Comparison of ENCODE assay signal across 9 cellular contexts in genomic region chr5:55175781-55176175, GRCh38. TPM values are rescaled to one million over a fixed set of nuclear protein-coding genes. Genes with fewer than 3 reads are reported as not detected.
DNase-seq lines count a peak whose midpoint lies in the region; ATAC-seq, FAIRE-seq and TF ChIP-seq lines count a peak whose summit lies in the region.
"Had no signal": no experiment of that assay in that cellular context is flagged by ENCODE, and none has a peak within 500 bp of the region (broad histone marks: within the 10 kb centered on the region; RNA-seq: fewer than 3 reads in every experiment).

No MANE protein-coding gene starts in this region.

- no peaks in the 10 kb centered on the region for H3K9me3 ChIP-seq in HepG2 (ENCODE audit: low read length)
- no peaks in the 10 kb centered on the region for H3K9me3 ChIP-seq in right lobe of liver

- peak overlapping the region; percentile 64 for H3K4me2 ChIP-seq in HepG2 (ENCODE audit: low read depth, low read length)
- H3K4me2 ChIP-seq in mesendoderm (ENCODE audit: low read length), result peak overlapping the region; percentile 51

- FAIRE-seq in HepG2 (lab: Jason Lieb, UNC), result no peak

- no peak overlapping the region for H3K23ac ChIP-seq in mesendoderm (ENCODE audit: low read length)

- H3K9ac ChIP-seq in HepG2 (ENCODE audit: insufficient read depth, low read depth, low read length) (no peak overlapping the region), mesendoderm (ENCODE audit: low read length) (peak overlapping the region; percentile 35)

- no peak overlapping the region for H2BK5ac ChIP-seq in mesendoderm (ENCODE audit: low read length)

- in situ Hi-C loops in HepG2 (cut with HindIII; ENCODE audit: extremely low pct_ligation_motif_present, low pct_unique_long_range_greater_than_20kb), result no loop called here
- in situ Hi-C loops in astrocyte of the spinal cord (cut with HindIII; ENCODE audit: low sequenced_read_pairs), result no loop called here

- H3K27ac ChIP-seq in HepG2 (ENCODE audit: extremely low read length, insufficient read depth, low read length) (no peak overlapping the region), right lobe of liver (no peak overlapping the region), mesendoderm (ENCODE audit: low read depth, low read length) (no peak overlapping the region)

- intact Hi-C loops in HepG2 (cut with micrococcal nuclease; ENCODE audit: unreplicated experiment), result loop anchor here (10.0 kb wide), 2 partner anchors 229 to 759 kb away; no protein-coding TSS in a partner anchor
- intact Hi-C loops in right lobe of liver (cut with DNase I), result no loop called here

- no peak for TF ChIP-seq RAD21 in HepG2 (CRISPR knock-in tag; IDR thresholded peaks at IDR 0.05)

- H3K4me1 ChIP-seq in HepG2 (ENCODE audit: insufficient read depth, low read length) (peaks cover 39% of the 10 kb centered on the region), right lobe of liver (peaks cover 0 to 28% (median 11%) of the 10 kb centered on the region in 4 donors), mesendoderm (ENCODE audit: control insufficient read depth, low read depth, low read length) (peaks cover 3% of the 10 kb centered on the region)

- H3K4ac ChIP-seq in mesendoderm (ENCODE audit: low read depth, low read length), result no peak overlapping the region

- 22% methylated on average over 7 of the region's 7 CpGs for WGBS in HepG2 (ENCODE audit: low lambda C conversion rate)
- WGBS in right lobe of liver (ENCODE audit: insufficient coverage, low coverage, low lambda C conversion rate, missing lambda C conversion rate), result 18% methylated on average over 7 of the region's 7 CpGs
- no CpG with 5 or more reads among the region's 7 CpGs for WGBS in mesendoderm (ENCODE audit: extremely low coverage, insufficient coverage, low lambda C conversion rate)

- no peak overlapping the region for H3K56ac ChIP-seq in mesendoderm (ENCODE audit: low read length)

- TF ChIP-seq CTCF in HepG2 (CRISPR knock-in tag; IDR thresholded peaks at IDR 0.05) (no peak), right lobe of liver (IDR thresholded peaks at IDR 0.05) (no peak), astrocyte of the spinal cord (IDR thresholded peaks at IDR 0.05; ENCODE audit: low read depth, low read length) (no peak)

- H3K18ac ChIP-seq in mesendoderm (ENCODE audit: low read length), result no peak overlapping the region

- DNase-seq in HepG2 (ENCODE audit: low spot score), result no peak
- DNase-seq in right lobe of liver, result no peak
- DNase-seq in astrocyte of the spinal cord (ENCODE audit: low read depth, low spot score), result no peak
- peak; percentile 19 for DNase-seq in mesendoderm
- DNase-seq in erythroblast (lab: John Stamatoyannopoulos, UW), result no peak
- DNase-seq in NCI-H1092 (lab: John Stamatoyannopoulos, UW), result no peak
- DNase-seq: NCI-H2107 had no signal

- H4K8ac ChIP-seq in mesendoderm (ENCODE audit: low read depth, low read length), result no peak overlapping the region

- peak overlapping the region in 2 of 3 experiments; percentile 44 to 58; a peak in 3 of 6 replicates for H3K4me3 ChIP-seq in HepG2 (replicated peaks in 1 of 3; ENCODE audit: insufficient read depth in 1 of 3, low read depth in 2 of 3, low read length in 3 of 3)
- H3K4me3 ChIP-seq in right lobe of liver, result peak overlapping the region in 1 of 3 donors; percentile 11
- H3K4me3 ChIP-seq in astrocyte of the spinal cord (ENCODE audit: low read depth, low read length), result peak overlapping the region; percentile 6
- H3K4me3 ChIP-seq in mesendoderm (ENCODE audit: low read length), result no peak overlapping the region

- TF ChIP-seq POLR2A in HepG2 (IDR thresholded peaks at IDR 0.05; ENCODE audit: insufficient read depth in 1 of 2, low read depth in 2 of 2, low read length in 2 of 2) (no peak), right lobe of liver (IDR thresholded peaks at IDR 0.05) (no peak), erythroblast (IDR thresholded peaks at IDR 0.05; ENCODE audit: low read length) (no peak)

- no peak for ATAC-seq in HepG2
- ATAC-seq in right lobe of liver, result no peak
- ATAC-seq in HG03196 (IDR thresholded peaks at IDR 0.05; ENCODE audit: unreplicated experiment), result no peak
- ATAC-seq in HG03469 (IDR thresholded peaks at IDR 0.05; ENCODE audit: unreplicated experiment), result no peak

- TF ChIP-seq EP300 in HepG2 (IDR thresholded peaks at IDR 0.05; ENCODE audit: low read depth in 2 of 2, low read length in 2 of 2) (no peak), HepG2 (CRISPR knock-in tag; IDR thresholded peaks at IDR 0.05; ENCODE audit: borderline replicate concordance) (no peak)

- POLR2A ChIA-PET in HepG2 (lab: Yijun Ruan, JAX), result no interaction called here

- H3K36me3 ChIP-seq in HepG2 (replicated peaks in 1 of 2; ENCODE audit: control insufficient read depth in 1 of 2, insufficient read depth in 2 of 2, low read length in 2 of 2) (no peaks in the 10 kb centered on the region), right lobe of liver (no peaks in the 10 kb centered on the region), mesendoderm (ENCODE audit: control insufficient read depth, insufficient read depth, low read length) (no peaks in the 10 kb centered on the region)

- no peak overlapping the region for H2BK120ac ChIP-seq in mesendoderm (ENCODE audit: low read depth, low read length)

- CTCF ChIA-PET in HepG2 (lab: Yijun Ruan, JAX; ENCODE audit: low intra/inter-chr PET ratio, low total read pairs), result no interaction called here

- H4K20me1 ChIP-seq in HepG2 (ENCODE audit: insufficient read depth, low read length), result no peaks in the 10 kb centered on the region; the same call in 1 of the 2 replicates

- no peaks in the 10 kb centered on the region for H3K79me2 ChIP-seq in HepG2 (ENCODE audit: insufficient read depth, low read length)
- no peaks in the 10 kb centered on the region for H3K79me2 ChIP-seq in mesendoderm (ENCODE audit: control insufficient read depth, insufficient read depth, low read length)

- H2AK5ac ChIP-seq in mesendoderm (ENCODE audit: low read length), result no peak overlapping the region

- H4K5ac ChIP-seq in mesendoderm (ENCODE audit: low read length), result no peak overlapping the region

- no peak overlapping the region for H2AFZ ChIP-seq in HepG2 (ENCODE audit: low read length)

- BruUV-seq in HepG2 (replicated peaks; lab: Mats Ljungman, UMichigan), result no TSS peak

- no peaks in the 10 kb centered on the region for H3K79me1 ChIP-seq in mesendoderm (ENCODE audit: low read length)

- H3K27me3 ChIP-seq in HepG2 (ENCODE audit: control insufficient read depth in 1 of 2, insufficient read depth in 2 of 2, low read length in 2 of 2), result peaks cover 2 to 43% of the 10 kb centered on the region in 2 experiments; a peak in 3 of 5 replicates
- peaks cover 4 to 24% of the 10 kb centered on the region in 2 donors for H3K27me3 ChIP-seq in right lobe of liver
- H3K27me3 ChIP-seq in mesendoderm (ENCODE audit: insufficient read depth, low read length, poor library complexity), result peaks cover 30% of the 10 kb centered on the region

- H2BK15ac ChIP-seq in mesendoderm (replicated peaks; ENCODE audit: low read depth), result no peak overlapping the region

RNA-seq across cellular contexts. Expression of gene CDC20B, which starts 2.8 kb away (rescaled TPM):
- total RNA-seq in HepG2 (2016; rRNA removed; fragmentation: Illumina TruSeq; extraction: Trizol) (not detected in 2 replicates), right lobe of liver (not detected)
- not detected in 2 replicates for total RNA-seq in HepG2 (2016; cell fraction: cytosol; rRNA removed; fragmentation: Illumina TruSeq; extraction: Trizol; ENCODE audit: low read depth)
- not detected in 2 replicates for total RNA-seq in HepG2 (2016; cell fraction: insoluble cytoplasmic fraction; rRNA removed; fragmentation: Illumina TruSeq; extraction: Trizol)
- not detected in 2 replicates for total RNA-seq in HepG2 (2016; cell fraction: membrane; rRNA removed; fragmentation: Illumina TruSeq; extraction: Trizol)
- not detected in 2 replicates for total RNA-seq in HepG2 (2016; cell fraction: nucleus; rRNA removed; fragmentation: Illumina TruSeq; extraction: Trizol)
- polyA plus RNA-seq in HepG2 (2011; rRNA removed), result not detected in 2 replicates
- polyA plus RNA-seq in HepG2 (2011; cell fraction: cytosol; rRNA removed), result not detected in 2 replicates
- polyA plus RNA-seq in HepG2 (2011; cell fraction: nucleus; rRNA removed), result not detected in 2 replicates
- not detected in 2 replicates for polyA plus RNA-seq in HepG2 (2012)
- not detected in 2 replicates for polyA plus RNA-seq in HepG2 (2016; cell fraction: cytosol; fragmentation: Illumina TruSeq; extraction: Trizol; ENCODE audit: low read depth)
- not detected in 2 replicates for polyA plus RNA-seq in HepG2 (2016; cell fraction: insoluble cytoplasmic fraction; fragmentation: Illumina TruSeq; extraction: Trizol; ENCODE audit: low read depth)
- polyA plus RNA-seq in HepG2 (2016; cell fraction: membrane; fragmentation: Illumina TruSeq; extraction: Trizol; ENCODE audit: low read depth), result not detected in 2 replicates
- not detected in 2 replicates for polyA plus RNA-seq in HepG2 (2016; cell fraction: nucleus; fragmentation: Illumina TruSeq; extraction: Trizol; ENCODE audit: insufficient read depth, low read depth)
- not detected in 2 replicates for polyA minus RNA-seq in HepG2 (2011; rRNA and poly(A)+ RNA removed; ENCODE audit: low replicate concordance)
- polyA minus RNA-seq in HepG2 (2011; cell fraction: cytosol; rRNA and poly(A)+ RNA removed), result not detected in 2 replicates
- not detected in 2 replicates for polyA minus RNA-seq in HepG2 (2011; cell fraction: nucleus; rRNA and poly(A)+ RNA removed)
- polyA plus RNA-seq in mesendoderm (2013, experiment 1 of 2), result 0.08 TPM
- 0.07 TPM for polyA plus RNA-seq in mesendoderm (2013, experiment 2 of 2)

RNA-seq across cellular contexts. Expression of gene GPX8, which starts 15.8 kb away (rescaled TPM):
- 0.32 and 0.33 TPM in 2 replicates for total RNA-seq in HepG2 (2016; rRNA removed; fragmentation: Illumina TruSeq; extraction: Trizol)
- total RNA-seq in HepG2 (2016; cell fraction: cytosol; rRNA removed; fragmentation: Illumina TruSeq; extraction: Trizol; ENCODE audit: low read depth), result 0.09 TPM in 1 of 2 replicates, not detected in the other
- total RNA-seq in HepG2 (2016; cell fraction: insoluble cytoplasmic fraction; rRNA removed; fragmentation: Illumina TruSeq; extraction: Trizol), result 0.30 and 0.41 TPM in 2 replicates
- 0.28 and 0.69 TPM in 2 replicates for total RNA-seq in HepG2 (2016; cell fraction: membrane; rRNA removed; fragmentation: Illumina TruSeq; extraction: Trizol)
- 0.56 TPM in 1 of 2 replicates, not detected in the other for total RNA-seq in HepG2 (2016; cell fraction: nucleus; rRNA removed; fragmentation: Illumina TruSeq; extraction: Trizol)
- 0.55 and 0.94 TPM in 2 replicates for polyA plus RNA-seq in HepG2 (2011; rRNA removed)
- polyA plus RNA-seq in HepG2 (2011; cell fraction: cytosol; rRNA removed), result 0.21 and 0.35 TPM in 2 replicates
- 0.05 and 0.26 TPM in 2 replicates for polyA plus RNA-seq in HepG2 (2011; cell fraction: nucleus; rRNA removed)
- polyA plus RNA-seq in HepG2 (2012), result 0.59 and 1.5 TPM in 2 replicates
- 0.14 TPM in 1 of 2 replicates, not detected in the other for polyA plus RNA-seq in HepG2 (2016; cell fraction: cytosol; fragmentation: Illumina TruSeq; extraction: Trizol; ENCODE audit: low read depth)
- 0.34 and 0.61 TPM in 2 replicates for polyA plus RNA-seq in HepG2 (2016; cell fraction: insoluble cytoplasmic fraction; fragmentation: Illumina TruSeq; extraction: Trizol; ENCODE audit: low read depth)
- 0.31 TPM in 1 of 2 replicates, not detected in the other for polyA plus RNA-seq in HepG2 (2016; cell fraction: membrane; fragmentation: Illumina TruSeq; extraction: Trizol; ENCODE audit: low read depth)
- 0.79 and 0.97 TPM in 2 replicates for polyA plus RNA-seq in HepG2 (2016; cell fraction: nucleus; fragmentation: Illumina TruSeq; extraction: Trizol; ENCODE audit: insufficient read depth, low read depth)
- 0.42 and 10.6 TPM in 2 replicates for polyA minus RNA-seq in HepG2 (2011; rRNA and poly(A)+ RNA removed; ENCODE audit: low replicate concordance)
- polyA minus RNA-seq in HepG2 (2011; cell fraction: cytosol; rRNA and poly(A)+ RNA removed), result 0.18 and 0.20 TPM in 2 replicates
- polyA minus RNA-seq in HepG2 (2011; cell fraction: nucleus; rRNA and poly(A)+ RNA removed), result 0.64 and 0.75 TPM in 2 replicates
- 1 to 10 TPM in 5 of 6 experiments, under 1 TPM in 1; 0.24 to 3.2 (median 1.4) TPM for total RNA-seq in right lobe of liver
- 76.3 TPM for polyA plus RNA-seq in mesendoderm (2013, experiment 1 of 2)
- polyA plus RNA-seq in mesendoderm (2013, experiment 2 of 2), result 75.8 TPM

RNA-seq across cellular contexts. Expression of gene MCIDAS, which starts 51.3 kb away (rescaled TPM):
- not detected in 2 replicates for total RNA-seq in HepG2 (2016; rRNA removed; fragmentation: Illumina TruSeq; extraction: Trizol)
- total RNA-seq in HepG2 (2016; cell fraction: cytosol; rRNA removed; fragmentation: Illumina TruSeq; extraction: Trizol; ENCODE audit: low read depth), result not detected in 2 replicates
- not detected in 2 replicates for total RNA-seq in HepG2 (2016; cell fraction: insoluble cytoplasmic fraction; rRNA removed; fragmentation: Illumina TruSeq; extraction: Trizol)
- total RNA-seq in HepG2 (2016; cell fraction: membrane; rRNA removed; fragmentation: Illumina TruSeq; extraction: Trizol), result not detected in 2 replicates
- not detected in 2 replicates for total RNA-seq in HepG2 (2016; cell fraction: nucleus; rRNA removed; fragmentation: Illumina TruSeq; extraction: Trizol)
- polyA plus RNA-seq in HepG2 (2011; rRNA removed), result 0.04 TPM in 1 of 2 replicates, not detected in the other
- polyA plus RNA-seq in HepG2 (2011; cell fraction: cytosol; rRNA removed), result not detected in 2 replicates
- not detected in 2 replicates for polyA plus RNA-seq in HepG2 (2011; cell fraction: nucleus; rRNA removed)
- polyA plus RNA-seq in HepG2 (2012), result not detected in 2 replicates
- polyA plus RNA-seq in HepG2 (2016; cell fraction: cytosol; fragmentation: Illumina TruSeq; extraction: Trizol; ENCODE audit: low read depth), result not detected in 2 replicates
- not detected in 2 replicates for polyA plus RNA-seq in HepG2 (2016; cell fraction: insoluble cytoplasmic fraction; fragmentation: Illumina TruSeq; extraction: Trizol; ENCODE audit: low read depth)
- not detected in 2 replicates for polyA plus RNA-seq in HepG2 (2016; cell fraction: membrane; fragmentation: Illumina TruSeq; extraction: Trizol; ENCODE audit: low read depth)
- polyA plus RNA-seq in HepG2 (2016; cell fraction: nucleus; fragmentation: Illumina TruSeq; extraction: Trizol; ENCODE audit: insufficient read depth, low read depth), result not detected in 2 replicates
- polyA minus RNA-seq in HepG2 (2011; rRNA and poly(A)+ RNA removed; ENCODE audit: low replicate concordance), result 7.2 TPM in 1 of 2 replicates, not detected in the other
- polyA minus RNA-seq in HepG2 (2011; cell fraction: cytosol; rRNA and poly(A)+ RNA removed), result not detected in 2 replicates
- polyA minus RNA-seq in HepG2 (2011; cell fraction: nucleus; rRNA and poly(A)+ RNA removed), result not detected in 2 replicates
- not detected for total RNA-seq in right lobe of liver
- 0.07 TPM for polyA plus RNA-seq in mesendoderm (2013, experiment 1 of 2)
- 0.03 TPM for polyA plus RNA-seq in mesendoderm (2013, experiment 2 of 2)

RNA-seq across cellular contexts. Expression of gene CCNO, which starts 57.6 kb away (rescaled TPM):
- 0.07 TPM in 1 of 2 replicates, not detected in the other for total RNA-seq in HepG2 (2016; rRNA removed; fragmentation: Illumina TruSeq; extraction: Trizol)
- total RNA-seq in HepG2 (2016; cell fraction: cytosol; rRNA removed; fragmentation: Illumina TruSeq; extraction: Trizol; ENCODE audit: low read depth), result not detected in 2 replicates
- not detected in 2 replicates for total RNA-seq in HepG2 (2016; cell fraction: insoluble cytoplasmic fraction; rRNA removed; fragmentation: Illumina TruSeq; extraction: Trizol)
- not detected in 2 replicates for total RNA-seq in HepG2 (2016; cell fraction: membrane; rRNA removed; fragmentation: Illumina TruSeq; extraction: Trizol)
- not detected in 2 replicates for total RNA-seq in HepG2 (2016; cell fraction: nucleus; rRNA removed; fragmentation: Illumina TruSeq; extraction: Trizol)
- not detected in 2 replicates for polyA plus RNA-seq in HepG2 (2011; rRNA removed)
- polyA plus RNA-seq in HepG2 (2011; cell fraction: cytosol; rRNA removed), result not detected in 2 replicates
- not detected in 2 replicates for polyA plus RNA-seq in HepG2 (2011; cell fraction: nucleus; rRNA removed)
- polyA plus RNA-seq in HepG2 (2012), result not detected in 2 replicates
- polyA plus RNA-seq in HepG2 (2016; cell fraction: cytosol; fragmentation: Illumina TruSeq; extraction: Trizol; ENCODE audit: low read depth), result not detected in 2 replicates
- not detected in 2 replicates for polyA plus RNA-seq in HepG2 (2016; cell fraction: insoluble cytoplasmic fraction; fragmentation: Illumina TruSeq; extraction: Trizol; ENCODE audit: low read depth)
- polyA plus RNA-seq in HepG2 (2016; cell fraction: membrane; fragmentation: Illumina TruSeq; extraction: Trizol; ENCODE audit: low read depth), result not detected in 2 replicates
- polyA plus RNA-seq in HepG2 (2016; cell fraction: nucleus; fragmentation: Illumina TruSeq; extraction: Trizol; ENCODE audit: insufficient read depth, low read depth), result not detected in 2 replicates
- 0.10 and 2.1 TPM in 2 replicates for polyA minus RNA-seq in HepG2 (2011; rRNA and poly(A)+ RNA removed; ENCODE audit: low replicate concordance)
- polyA minus RNA-seq in HepG2 (2011; cell fraction: cytosol; rRNA and poly(A)+ RNA removed), result not detected in 2 replicates
- polyA minus RNA-seq in HepG2 (2011; cell fraction: nucleus; rRNA and poly(A)+ RNA removed), result not detected in 2 replicates
- total RNA-seq in right lobe of liver, result under 1 TPM in 2 of 6 experiments, not detected in 4; 0.31 to 0.75 TPM
- 0.21 TPM for polyA plus RNA-seq in mesendoderm (2013, experiment 1 of 2)
- 0.14 TPM for polyA plus RNA-seq in mesendoderm (2013, experiment 2 of 2)
